Comparison of ENCODE assay signal across 8 cellular contexts in genomic region chr4:182309877-182310276, GRCh38.
"Had no signal": no experiment of that assay in that cellular context is flagged by ENCODE, and none has a peak within 500 bp of the region (broad histone marks: within the 10 kb centered on the region; RNA-seq: fewer than 3 reads in every experiment).

No MANE protein-coding gene starts in this region.

- H3K4me1 Mint-ChIP-seq: IgD-negative memory B cell had no signal

- H3K9me3 ChIP-seq: HAP-1 had no signal

- ATAC-seq: HCT116 had no signal

- H3K36me3 Mint-ChIP-seq: IgD-negative memory B cell had no signal

- DNase-seq: GM23248, GOT3, H7, KBM-7 had no signal

- H3K9ac ChIP-seq: GM23248 had no signal

- H3K27me3 Mint-ChIP-seq: IgD-negative memory B cell had no signal

- H3K27ac Mint-ChIP-seq: IgD-negative memory B cell had no signal

- H3K4me3 ChIP-seq: GM23248, HAP-1 had no signal

- H3K36me3 ChIP-seq: HAP-1 had no signal

- H3K27ac ChIP-seq: GM23248 had no signal

- H3K4me3 Mint-ChIP-seq: HFFc6, IgD-negative memory B cell had no signal
